15 cellular contexts compared by ENCODE assay signal in the genomic region with DNA sequence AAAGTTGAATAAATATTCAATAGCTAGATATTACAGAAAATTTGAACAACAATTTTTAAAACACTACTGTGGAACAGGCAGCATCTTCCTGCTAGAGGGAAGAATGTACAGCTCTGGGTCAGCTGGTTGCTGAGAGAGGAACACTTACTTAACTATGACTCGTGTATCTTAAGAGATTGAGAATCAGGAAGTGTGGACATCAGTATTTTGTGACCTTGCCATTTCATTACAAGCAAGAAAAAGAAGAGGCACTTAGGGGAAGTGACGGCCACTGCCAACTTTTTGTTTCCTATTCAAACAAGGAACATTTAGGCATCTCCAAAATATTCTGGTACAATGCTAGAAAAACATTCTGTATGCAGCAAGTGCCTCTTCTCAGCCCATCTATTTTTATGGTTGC. TPM values are rescaled to one million over a fixed set of nuclear protein-coding genes. Genes with fewer than 3 reads are reported as not detected.
DNase-seq lines count a peak whose midpoint lies in the region; ATAC-seq and TF ChIP-seq lines count a peak whose summit lies in the region.
"Had no signal": no experiment of that assay in that cellular context is flagged by ENCODE, and none has a peak within 500 bp of the region (broad histone marks: within the 10 kb centered on the region; RNA-seq: fewer than 3 reads in every experiment).

No MANE protein-coding gene starts in this region.

- H3K27ac ChIP-seq in left ventricle myocardium inferior (replicated peaks) (no peak overlapping the region), thoracic aorta (no peak overlapping the region)

- no peaks in the 10 kb centered on the region for H3K36me3 ChIP-seq in left ventricle myocardium inferior
- H3K36me3 ChIP-seq in thoracic aorta = no peaks in the 10 kb centered on the region

- intact Hi-C loops in Right ventricle myocardium inferior (cut with DNase I) = no loop called here
- intact Hi-C loops in left ventricle myocardium inferior (cut with micrococcal nuclease) = no loop called here

- no peak for TF ChIP-seq CTCF in left ventricle myocardium inferior (IDR thresholded peaks at IDR 0.05; ENCODE audit: borderline replicate concordance)
- no peak for TF ChIP-seq CTCF in thoracic aorta (IDR thresholded peaks at IDR 0.05)

- ATAC-seq in Right ventricle myocardium inferior (peak; percentile 56), thoracic aorta (ENCODE audit: insufficient number of reproducible peaks, low FRiP score, low read depth) (peak; percentile 28), HG03439 (IDR thresholded peaks at IDR 0.05; ENCODE audit: unreplicated experiment) (no peak)
- no peak for ATAC-seq in stimulated activated effector memory CD8-positive, alpha-beta T cell treated with anti-CD3 and anti-CD28 coated beads, Interleukin-12 subunit alpha, Interleukin-12 subunit beta, amount 100 ng/mL, for 72 hours
- ATAC-seq: GM23338, T-cell had no signal

- DNase-seq in Right ventricle myocardium inferior (ENCODE audit: missing footprints) (peak; percentile 21), left ventricle myocardium inferior (no peak), SIG-M5 (lab: John Stamatoyannopoulos, UW) (peak; percentile 50), globus pallidus (ENCODE audit: low spot score) (peak; percentile 56), thoracic aorta (ENCODE audit: low spot score) (no peak)
- DNase-seq in stimulated activated CD4-positive, alpha-beta T cell treated with anti-CD3 and anti-CD28 coated beads, Interleukin-4, amount 100 ng/mL, for 1 hour = no peak
- DNase-seq in stimulated activated effector memory CD8-positive, alpha-beta T cell treated with anti-CD3 and anti-CD28 coated beads, Interleukin-12 subunit alpha, Interleukin-12 subunit beta, amount 100 ng/mL, for 72 hours (ENCODE audit: low spot score in 2 of 2) = no peak
- DNase-seq: effector CD8-positive, alpha-beta T cell; GDM1; NCI-H510A; nephron progenitor cell; T-cell had no signal

- no peaks in the 10 kb centered on the region for H3K9me3 Mint-ChIP-seq in stimulated activated effector memory CD8-positive, alpha-beta T cell treated with anti-CD3 and anti-CD28 coated beads, Interleukin-12 subunit alpha, Interleukin-12 subunit beta, amount 100 ng/mL, for 72 hours
- H3K9me3 Mint-ChIP-seq: GM23338, nephron progenitor cell, T-cell had no signal

- H3K4me3 ChIP-seq in left ventricle myocardium inferior = no peak overlapping the region
- no peak overlapping the region for H3K4me3 ChIP-seq in thoracic aorta
- H3K4me3 ChIP-seq: GM23338 had no signal

- H3K4me3 Mint-ChIP-seq in stimulated activated effector memory CD8-positive, alpha-beta T cell treated with anti-CD3 and anti-CD28 coated beads, Interleukin-12 subunit alpha, Interleukin-12 subunit beta, amount 100 ng/mL, for 72 hours = no peak overlapping the region
- H3K4me3 Mint-ChIP-seq: GM23338; nephron progenitor cell; stimulated activated naive CD8-positive, alpha-beta T cell treated with anti-CD3 and anti-CD28 coated beads, Interleukin-15, Interleukin-2, amounts not matched to agents 100 ng/mL and 50 ng/mL, for 24 hours; T-cell had no signal

- H3K4me1 ChIP-seq in left ventricle myocardium inferior (no peaks in the 10 kb centered on the region), thoracic aorta (ENCODE audit: control insufficient read depth in 1 of 2, low read depth in 2 of 2) (peaks cover 6 to 13% of the 10 kb centered on the region in 2 donors)

- H3K27me3 ChIP-seq in left ventricle myocardium inferior (ENCODE audit: low read depth) = no peaks in the 10 kb centered on the region
- H3K27me3 ChIP-seq in thoracic aorta (replicated peaks; ENCODE audit: insufficient read depth) = no peaks in the 10 kb centered on the region

- H3K27ac Mint-ChIP-seq in stimulated activated effector memory CD8-positive, alpha-beta T cell treated with anti-CD3 and anti-CD28 coated beads, Interleukin-12 subunit alpha, Interleukin-12 subunit beta, amount 100 ng/mL, for 72 hours = no peak overlapping the region
- H3K27ac Mint-ChIP-seq: GM23338; nephron progenitor cell; stimulated activated naive CD8-positive, alpha-beta T cell treated with anti-CD3 and anti-CD28 coated beads, Interleukin-15, Interleukin-2, amounts not matched to agents 100 ng/mL and 50 ng/mL, for 24 hours; T-cell had no signal

- H3K9me3 ChIP-seq in left ventricle myocardium inferior (replicated peaks) = no peaks in the 10 kb centered on the region
- no peaks in the 10 kb centered on the region for H3K9me3 ChIP-seq in thoracic aorta

- no peaks in the 10 kb centered on the region for H3K36me3 Mint-ChIP-seq in stimulated activated effector memory CD8-positive, alpha-beta T cell treated with anti-CD3 and anti-CD28 coated beads, Interleukin-12 subunit alpha, Interleukin-12 subunit beta, amount 100 ng/mL, for 72 hours
- H3K36me3 Mint-ChIP-seq: T-cell had no signal

- H3K4me1 Mint-ChIP-seq in stimulated activated effector memory CD8-positive, alpha-beta T cell treated with anti-CD3 and anti-CD28 coated beads, Interleukin-12 subunit alpha, Interleukin-12 subunit beta, amount 100 ng/mL, for 72 hours = no peaks in the 10 kb centered on the region
- H3K4me1 Mint-ChIP-seq: GM23338, nephron progenitor cell, T-cell had no signal

RNA-seq across cellular contexts. Expression of gene ITPRID2, which starts 45.9 kb away (rescaled TPM):
- total RNA-seq in Right ventricle myocardium inferior = 64.5 TPM
- 76.0 TPM for total RNA-seq in left ventricle myocardium inferior
- 100 to 1,000 TPM; 102 to 121 TPM for total RNA-seq in thoracic aorta

RNA-seq across cellular contexts. Expression of gene PPP1R1C, which starts 48.2 kb away (rescaled TPM):
- 24.0 TPM for total RNA-seq in Right ventricle myocardium inferior
- 33.1 TPM for total RNA-seq in left ventricle myocardium inferior
- not detected for total RNA-seq in thoracic aorta
- total RNA-seq: T-cell had no signal

Comparison
In these comparisons a context has a peak if more than half of its experiments do, and no peak if none do; other contexts are left out.
1. DNase-seq: peak in Right ventricle myocardium inferior (single experiment), SIG-M5 (single experiment) and globus pallidus (single experiment); none in left ventricle myocardium inferior (single experiment), thoracic aorta (single experiment), stimulated activated CD4-positive, alpha-beta T cell treated with anti-CD3 and anti-CD28 coated beads, Interleukin-4, amount 100 ng/mL, for 1 hour (single experiment) and stimulated activated effector memory CD8-positive, alpha-beta T cell treated with anti-CD3 and anti-CD28 coated beads, Interleukin-12 subunit alpha, Interleukin-12 subunit beta, amount 100 ng/mL, for 72 hours (0 of 2).
2. ATAC-seq: peak in Right ventricle myocardium inferior (single experiment) and thoracic aorta (single experiment); none in stimulated activated effector memory CD8-positive, alpha-beta T cell treated with anti-CD3 and anti-CD28 coated beads, Interleukin-12 subunit alpha, Interleukin-12 subunit beta, amount 100 ng/mL, for 72 hours (single experiment) and HG03439 (single experiment).
3. RNA of gene PPP1R1C, which starts 48.2 kb away (total RNA-seq): 33.1 TPM in left ventricle myocardium inferior (single experiment) and 24.0 TPM in Right ventricle myocardium inferior (single experiment); not detected in thoracic aorta; every median in the first group is over 10 times any median in the second.